Comparison of ENCODE assay signal across 7 cellular contexts in the genomic region with DNA sequence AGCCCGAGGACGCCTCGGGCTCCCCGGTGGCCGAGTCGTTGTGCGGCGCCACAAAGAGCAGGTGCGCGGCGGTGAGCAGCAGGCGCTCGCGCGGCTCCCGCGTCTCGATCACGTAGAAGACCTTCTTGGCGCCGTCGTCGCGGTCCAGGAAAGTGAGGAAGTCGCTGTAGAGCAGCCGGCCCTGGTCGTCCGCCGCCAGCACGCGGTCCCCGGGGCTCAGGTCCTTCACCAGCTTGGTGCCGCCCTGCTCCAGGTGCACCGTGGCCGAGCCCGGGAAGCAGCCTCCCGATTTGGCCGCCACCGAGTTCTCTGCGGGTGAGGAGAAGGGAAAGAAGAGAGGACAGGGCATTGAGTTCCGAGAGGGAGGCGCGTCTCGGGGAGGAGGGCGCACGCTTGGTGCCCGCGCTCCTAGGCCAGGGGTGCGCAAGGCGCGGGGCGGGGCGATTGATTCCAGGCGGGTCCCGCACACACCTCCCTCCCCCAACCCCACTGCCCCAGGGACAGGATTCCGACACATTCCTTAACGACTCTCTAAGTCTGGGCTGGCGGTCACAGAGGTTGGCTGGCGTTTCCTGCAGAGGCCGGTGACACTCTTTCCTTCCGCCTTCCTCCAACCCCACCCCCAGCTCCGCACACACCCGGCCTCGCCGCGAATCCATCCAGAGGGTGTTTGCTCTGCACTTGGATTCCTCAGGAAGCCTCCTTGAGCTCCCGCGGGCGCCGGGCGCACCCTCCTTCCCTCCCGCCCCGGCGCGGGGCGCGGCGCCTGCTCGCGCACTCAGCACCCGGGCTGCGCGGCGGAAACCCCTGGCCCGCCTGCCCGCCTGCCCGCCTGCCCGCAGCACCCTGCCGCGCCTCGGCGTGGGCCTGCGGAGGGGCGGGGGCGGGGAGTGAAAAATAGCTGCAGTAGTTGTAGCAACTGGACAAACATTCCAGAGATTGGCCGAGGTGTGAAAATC. TPM values are rescaled to one million over a fixed set of nuclear protein-coding genes. Genes with fewer than 3 reads are reported as not detected.
DNase-seq lines count a peak whose midpoint lies in the region; ATAC-seq, FAIRE-seq and TF ChIP-seq lines count a peak whose summit lies in the region.

No MANE protein-coding gene starts in this region.

- H3K14ac ChIP-seq in trophoblast cell (ENCODE audit: low read length): no peak overlapping the region

- no peak overlapping the region for H3K4ac ChIP-seq in trophoblast cell (ENCODE audit: low read depth, low read length)

- H2AFZ ChIP-seq in endothelial cell of umbilical vein (ENCODE audit: low read depth, low read length): peak overlapping the region; percentile 79
- peak overlapping the region; percentile 35 for H2AFZ ChIP-seq in trophoblast cell (ENCODE audit: insufficient read depth, low read length, poor library complexity)

- no peaks in the 10 kb centered on the region for H3K36me3 ChIP-seq in GM06990 (ENCODE audit: control insufficient read depth, insufficient read depth, low read length)
- no peaks in the 10 kb centered on the region for H3K36me3 ChIP-seq in endothelial cell of umbilical vein (ENCODE audit: control insufficient read depth in 2 of 2, extremely low read depth in 1 of 2, insufficient read depth in 2 of 2, low read length in 2 of 2)
- H3K36me3 ChIP-seq in trophoblast cell (ENCODE audit: control insufficient read depth in 1 of 2, insufficient read depth in 2 of 2, low read length in 2 of 2): no peaks in the 10 kb centered on the region

- no peak for TF ChIP-seq CTCF in GM06990 (IDR thresholded peaks at IDR 0.05; ENCODE audit: insufficient read depth, low read length, poor library complexity, severe bottlenecking)
- no peak for TF ChIP-seq CTCF in endothelial cell of umbilical vein (IDR thresholded peaks at IDR 0.05; ENCODE audit: extremely low read depth in 1 of 2, insufficient read depth in 1 of 2, low read depth in 1 of 2, low read length in 2 of 2)

- intact Hi-C loops in endothelial cell of umbilical vein (cut with micrococcal nuclease): loop anchor here (2.0 to 10.0 kb wide), 4 partner anchors 599 to 1013 kb away; a partner anchor contains a TSS

- no peak overlapping the region for H4K8ac ChIP-seq in trophoblast cell (ENCODE audit: low read depth, low read length)

- H3K9ac ChIP-seq in endothelial cell of umbilical vein (replicated peaks; ENCODE audit: extremely low read depth, insufficient read depth, low read length) (no peak overlapping the region), trophoblast cell (ENCODE audit: low read length) (no peak overlapping the region)

- CTCF ChIA-PET in endothelial cell of umbilical vein (lab: Charles Lee): interaction anchor here (1.1 to 1.3 kb wide), 3 partner anchors 12 to 669 kb away, joined by 3 to 4 read pairs (median 3); no protein-coding TSS in a partner anchor

- no peaks in the 10 kb centered on the region for H3K79me2 ChIP-seq in endothelial cell of umbilical vein (ENCODE audit: control insufficient read depth, insufficient read depth, low read length)
- H3K79me2 ChIP-seq in trophoblast cell (ENCODE audit: control insufficient read depth, insufficient read depth, low read length, poor library complexity): no peaks in the 10 kb centered on the region

- no peak overlapping the region for H4K91ac ChIP-seq in trophoblast cell (ENCODE audit: low read depth, low read length)

- H2BK12ac ChIP-seq in trophoblast cell (ENCODE audit: low read length): no peak overlapping the region

- H3K4me2 ChIP-seq in endothelial cell of umbilical vein (ENCODE audit: insufficient read depth, low read length): peak overlapping the region; percentile 30
- peak overlapping the region; percentile 89 for H3K4me2 ChIP-seq in trophoblast cell (ENCODE audit: low read length)

- no peak overlapping the region for H2AK5ac ChIP-seq in trophoblast cell (ENCODE audit: low read length)

- no peaks in the 10 kb centered on the region for H3K9me3 ChIP-seq in endothelial cell of umbilical vein (replicated peaks; ENCODE audit: control insufficient read depth, insufficient read depth, low read length)
- peaks cover 11% of the 10 kb centered on the region for H3K9me3 ChIP-seq in trophoblast cell (ENCODE audit: insufficient read depth, low read depth, low read length)

- no peak overlapping the region for H3K18ac ChIP-seq in trophoblast cell (ENCODE audit: low read length)

- no peaks in the 10 kb centered on the region for H3K79me1 ChIP-seq in trophoblast cell (ENCODE audit: low read length)

- no peaks in the 10 kb centered on the region for H4K20me1 ChIP-seq in endothelial cell of umbilical vein (replicated peaks; ENCODE audit: control insufficient read depth, extremely low read depth, insufficient read depth, low read length)

- H3K27ac ChIP-seq in endothelial cell of umbilical vein (ENCODE audit: insufficient read depth, low read depth, low read length) (no peak overlapping the region), trophoblast cell (ENCODE audit: low read depth, low read length) (no peak overlapping the region)

- no peaks in the 10 kb centered on the region for H3K9me1 ChIP-seq in endothelial cell of umbilical vein (replicated peaks; ENCODE audit: control insufficient read depth, extremely low read depth, insufficient read depth, low read length)

- peaks cover 3% of the 10 kb centered on the region for H3K27me3 ChIP-seq in GM06990 (replicated peaks; ENCODE audit: control insufficient read depth, insufficient read depth, low read length)
- H3K27me3 ChIP-seq in endothelial cell of umbilical vein (ENCODE audit: control insufficient read depth in 2 of 2, insufficient read depth in 2 of 2, low read length in 2 of 2): peaks cover 12 to 43% of the 10 kb centered on the region in 2 experiments
- H3K27me3 ChIP-seq in trophoblast cell (ENCODE audit: insufficient read depth, low read length): peaks cover 59% of the 10 kb centered on the region

- dilution Hi-C loops in endothelial cell of umbilical vein (cut with MboI; ENCODE audit: extremely low pct_ligation_motif_present, low sequenced_read_pairs): no loop called here

- FAIRE-seq in endothelial cell of umbilical vein (lab: Jason Lieb, UNC): peak; percentile 75

- DNase-seq in GM06990 (ENCODE audit: extremely low read depth, insufficient read length): no peak
- DNase-seq in NCI-H526 treated with DMSO at 0.1 percent for 48 hours (lab: John Stamatoyannopoulos, UW): peak; percentile 58
- DNase-seq in endothelial cell of umbilical vein (ENCODE audit: low read depth, low spot score): no peak
- DNase-seq in trophoblast cell: peak; percentile 70 to 78
- no peak for DNase-seq in COLO829 (ENCODE audit: low spot score)
- DNase-seq in GM19238 (ENCODE audit: insufficient read length, low spot score): no peak

- no TSS peak for BruUV-seq in endothelial cell of umbilical vein (replicated peaks; lab: Mats Ljungman, UMichigan)

- no peak overlapping the region for H2BK120ac ChIP-seq in trophoblast cell (ENCODE audit: insufficient read depth, low read length, poor library complexity)

- POLR2A ChIA-PET in endothelial cell of umbilical vein (lab: Charles Lee): no interaction called here

- ATAC-seq in GM19023 (IDR thresholded peaks at IDR 0.05; ENCODE audit: unreplicated experiment): no peak

- H3K4me3 ChIP-seq in GM06990 (replicated peaks; ENCODE audit: low read depth, low read length): peak overlapping the region; percentile 5
- H3K4me3 ChIP-seq in endothelial cell of umbilical vein (replicated peaks in 1 of 3; ENCODE audit: insufficient read depth in 1 of 3, low read depth in 1 of 3, low read length in 3 of 3): peak overlapping the region in 2 of 3 experiments; percentile 7 to 11
- peak overlapping the region; percentile 63 for H3K4me3 ChIP-seq in trophoblast cell (ENCODE audit: low read depth, low read length)

- no peak for TF ChIP-seq POLR2A in endothelial cell of umbilical vein (IDR thresholded peaks at IDR 0.05; ENCODE audit: low read depth, low read length)

- H3K4me1 ChIP-seq in endothelial cell of umbilical vein (ENCODE audit: control insufficient read depth, extremely low read depth, insufficient read depth, low read length) (peaks cover 21% of the 10 kb centered on the region), trophoblast cell (ENCODE audit: control insufficient read depth in 1 of 2, insufficient read depth in 2 of 2, low read length in 2 of 2) (peaks cover 17 to 36% of the 10 kb centered on the region in 2 experiments)

- no peak overlapping the region for H2BK5ac ChIP-seq in trophoblast cell (ENCODE audit: low read depth, low read length, poor library complexity)

- H3K23ac ChIP-seq in trophoblast cell (ENCODE audit: low read length): no peak overlapping the region

- no CpG with 5 or more reads among the region's 96 CpGs for WGBS in trophoblast cell (ENCODE audit: extremely low coverage, insufficient coverage, insufficient read length)

- H4K12ac ChIP-seq in trophoblast cell (ENCODE audit: low read depth, low read length): no peak overlapping the region

TF ChIP-seq in endothelial cell of umbilical vein, 7 proteins besides CTCF, POLR2A, EP300 and RAD21:
- TF ChIP-seq POLR2AphosphoS5 (IDR thresholded peaks at IDR 0.05; ENCODE audit: insufficient read depth, low read depth, low read length) (no peak), JUN (IDR thresholded peaks at IDR 0.05; ENCODE audit: borderline replicate concordance, insufficient read depth, insufficient read length, low read depth) (no peak), EZH2 (IDR thresholded peaks at IDR 0.05; ENCODE audit: borderline replicate concordance, low read depth, low read length, severe bottlenecking) (peak; percentile 76), MYC (IDR thresholded peaks at IDR 0.05; ENCODE audit: low read depth, low read length) (no peak), FOS (IDR thresholded peaks at IDR 0.05; ENCODE audit: borderline replicate concordance, insufficient read depth, low read length) (peak; percentile 42)
- TF ChIP-seq, protein P1, sequence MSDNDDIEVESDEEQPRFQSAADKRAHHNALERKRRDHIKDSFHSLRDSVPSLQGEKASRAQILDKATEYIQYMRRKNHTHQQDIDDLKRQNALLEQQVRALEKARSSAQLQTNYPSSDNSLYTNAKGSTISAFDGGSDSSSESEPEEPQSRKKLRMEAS (IDR thresholded peaks at IDR 0.05; ENCODE audit: insufficient read depth, insufficient read length): no peak

RNA-seq across cellular contexts. Expression of a gene that starts 8.6 kb away (rescaled TPM):
- total RNA-seq in endothelial cell of umbilical vein: 0.18 TPM in 1 of 2 replicates, not detected in the other
- polyA plus RNA-seq in endothelial cell of umbilical vein: not detected in 2 replicates
- 0.01 and 0.07 TPM in 2 replicates for polyA plus RNA-seq in endothelial cell of umbilical vein (2011; cell fraction: cytosol; rRNA removed)
- polyA plus RNA-seq in endothelial cell of umbilical vein (2011; cell fraction: nucleus; rRNA removed): 0.05 and 0.06 TPM in 2 replicates
- polyA plus RNA-seq in endothelial cell of umbilical vein (2012): not detected in 2 replicates
- polyA minus RNA-seq in endothelial cell of umbilical vein: not detected in 2 replicates
- polyA minus RNA-seq in endothelial cell of umbilical vein (2011; cell fraction: cytosol; rRNA and poly(A)+ RNA removed): not detected
- not detected in 2 replicates for polyA minus RNA-seq in endothelial cell of umbilical vein (2011; cell fraction: nucleus; rRNA and poly(A)+ RNA removed)
- 0.03 TPM in 1 of 2 replicates, not detected in the other for polyA plus RNA-seq in trophoblast cell (2013)

Comparison
In these comparisons a context has a peak if more than half of its experiments do, and no peak if none do; other contexts are left out.
1. DNase-seq: peak in NCI-H526 treated with DMSO at 0.1 percent for 48 hours (single experiment) and trophoblast cell (2 of 2); none in GM06990 (single experiment), endothelial cell of umbilical vein (single experiment), COLO829 (single experiment) and GM19238 (single experiment).
2. H3K4me3 ChIP-seq: peak in every context shown above with its lines; median percentile 63 in trophoblast cell; 9 in endothelial cell of umbilical vein; 5 in GM06990.